Comparison of ENCODE assay signal across 8 cellular contexts in genomic region chr1:43945898-43946243, GRCh38. TPM values are rescaled to one million over a fixed set of nuclear protein-coding genes. Genes with fewer than 3 reads are reported as not detected.
DNase-seq lines count a peak whose midpoint lies in the region; ATAC-seq and TF ChIP-seq lines count a peak whose summit lies in the region.

No MANE protein-coding gene starts in this region.

- peaks cover 4% of the 10 kb centered on the region for H3K36me3 ChIP-seq in mammary epithelial cell (ENCODE audit: insufficient read depth, low read length)
- no peaks in the 10 kb centered on the region for H3K36me3 ChIP-seq in mucosa of stomach (ENCODE audit: control insufficient read depth, insufficient read depth, low read length)

- TF ChIP-seq CTCF in 22Rv1 (IDR thresholded peaks at IDR 0.05), result no peak
- no peak for TF ChIP-seq CTCF in HL-60 (IDR thresholded peaks at IDR 0.05; ENCODE audit: insufficient read depth, low read length)
- TF ChIP-seq CTCF in mammary epithelial cell (conservative IDR thresholded peaks at IDR 0.05 in 1 of 2, IDR thresholded peaks at IDR 0.05 in 1 of 2; ENCODE audit: extremely low read depth in 1 of 2, insufficient read depth in 1 of 2, low read depth in 1 of 2, low read length in 2 of 2), result no peak

- H3K4me1 ChIP-seq in mammary epithelial cell (ENCODE audit: insufficient read depth, low read length) (peaks cover 16% of the 10 kb centered on the region), mucosa of stomach (ENCODE audit: control insufficient read depth, insufficient read depth, low read length) (peaks cover 12% of the 10 kb centered on the region)

- peaks cover 56% of the 10 kb centered on the region for H3K79me2 ChIP-seq in mammary epithelial cell (ENCODE audit: insufficient read depth, low read length)

- H3K4me3 ChIP-seq in HL-60 (replicated peaks; ENCODE audit: insufficient read depth, low read length) (peak overlapping the region; percentile 72), mammary epithelial cell (replicated peaks in 1 of 3; ENCODE audit: insufficient read depth in 1 of 3, low read depth in 2 of 3, low read length in 3 of 3) (peak overlapping the region; percentile 89 to 97 (median 96)), mucosa of stomach (ENCODE audit: low read length) (peak overlapping the region; percentile 24)

- no peaks in the 10 kb centered on the region for H4K20me1 ChIP-seq in mammary epithelial cell (ENCODE audit: insufficient read depth, low read length)

- H3K4me2 ChIP-seq in mammary epithelial cell (ENCODE audit: insufficient read depth, low read depth, low read length), result peak overlapping the region; percentile 99

- peak overlapping the region; percentile 85 for H2AFZ ChIP-seq in mammary epithelial cell (ENCODE audit: low read depth, low read length)

- no peak for DNase-seq in HL-60 (ENCODE audit: low read depth in 1 of 2, low spot score in 1 of 2)
- no peak for DNase-seq in mammary epithelial cell
- no peak for DNase-seq in SK-N-DZ (ENCODE audit: low spot score)
- DNase-seq in NOMO-1 (lab: John Stamatoyannopoulos, UW; ENCODE audit: unreplicated experiment in 2 of 2), result no peak

- dilution Hi-C loops in mammary epithelial cell (cut with HindIII; ENCODE audit: low sequenced_read_pairs), result loop anchor here (25.0 kb wide), 1 partner anchor 409 kb away; the partner anchor contains the start of gene PTPRF

- intact Hi-C loops in mammary epithelial cell (cut with micrococcal nuclease), result loop anchor here (1.0 kb wide), 6 partner anchors 9 to 417 kb away; partner anchors contain the start of gene KDM4A

- CTCF ChIA-PET in mammary epithelial cell (lab: Charles Lee; ENCODE audit: low non-redundant PET), result interaction anchor here (0.5 to 0.9 kb wide), 3 partner anchors 11 to 103 kb away, joined by 3 read pairs; no protein-coding TSS in a partner anchor

- H3K9ac ChIP-seq in mammary epithelial cell (ENCODE audit: insufficient read depth, low read length), result peak overlapping the region; percentile 64
- peak overlapping the region; percentile 61 for H3K9ac ChIP-seq in mucosa of stomach (ENCODE audit: low read length)

- peak overlapping the region; percentile 78 for H3K27ac ChIP-seq in 22Rv1
- H3K27ac ChIP-seq in HL-60 (replicated peaks), result peak overlapping the region; percentile 100
- peak overlapping the region; percentile 84 for H3K27ac ChIP-seq in mammary epithelial cell (ENCODE audit: insufficient read depth, low read depth, low read length)

- no peak for ATAC-seq in HG03342 (IDR thresholded peaks at IDR 0.05; ENCODE audit: unreplicated experiment)
- no peak for ATAC-seq in HG02970 (IDR thresholded peaks at IDR 0.05; ENCODE audit: low FRiP score, unreplicated experiment)

- 0% methylated on average over 2 of the region's 2 CpGs for WGBS in mammary epithelial cell (ENCODE audit: low coverage, missing lambda C conversion rate)

- TSS peak; percentile 80 for BruUV-seq in mammary epithelial cell (replicated peaks; lab: Mats Ljungman, UMichigan)

- no peaks in the 10 kb centered on the region for H3K9me3 ChIP-seq in mammary epithelial cell (replicated peaks; ENCODE audit: insufficient read depth, low read length)
- no peaks in the 10 kb centered on the region for H3K9me3 ChIP-seq in mucosa of stomach (ENCODE audit: control insufficient read depth, low read length)

- H3K27me3 ChIP-seq in HL-60 (ENCODE audit: insufficient read depth, poor library complexity, severe bottlenecking), result no peaks in the 10 kb centered on the region
- no peaks in the 10 kb centered on the region for H3K27me3 ChIP-seq in mammary epithelial cell (ENCODE audit: insufficient read depth, low read length)
- no peaks in the 10 kb centered on the region for H3K27me3 ChIP-seq in mucosa of stomach (ENCODE audit: control insufficient read depth, insufficient read depth, low read length)

- in situ Hi-C loops in mammary epithelial cell (cut with MboI; ENCODE audit: low sequenced_read_pairs in 2 of 2), result loop anchor here (10.0 to 25.0 kb wide), 3 partner anchors 181 to 409 kb away; partner anchors contain the start of genes KDM4A (in 1 of the 2) and PTPRF (in 1 of the 2)

RNA-seq across cellular contexts. Expression of gene IPO13, which starts 0.9 kb away (rescaled TPM):
- total RNA-seq in mammary epithelial cell, result 10 to 100 TPM; 35.5 to 53.0 TPM
- polyA plus RNA-seq in mammary epithelial cell, result 38.6 TPM
- polyA minus RNA-seq in mammary epithelial cell, result 64.5 TPM
- polyA plus RNA-seq in SK-N-DZ (2014; cell fraction: cytosol; rRNA removed), result 14.8 and 17.5 TPM in 2 replicates
- polyA plus RNA-seq in SK-N-DZ (2014; cell fraction: nucleus; rRNA removed), result 23.9 and 60.9 TPM in 2 replicates

RNA-seq across cellular contexts. Expression of gene ARTN, which starts 12.3 kb away (rescaled TPM):
- 100 to 1,000 TPM in 1 of 2 donors, 10 to 100 TPM in 1; 22.8 to 105 TPM for total RNA-seq in mammary epithelial cell
- 47.1 TPM for polyA plus RNA-seq in mammary epithelial cell
- 21.8 TPM for polyA minus RNA-seq in mammary epithelial cell
- 0.31 and 1.6 TPM in 2 replicates for polyA plus RNA-seq in SK-N-DZ (2014; cell fraction: cytosol; rRNA removed)
- 3.7 and 4.4 TPM in 2 replicates for polyA plus RNA-seq in SK-N-DZ (2014; cell fraction: nucleus; rRNA removed)

RNA-seq across cellular contexts. Expression of gene DPH2, which starts 23.9 kb away (rescaled TPM):
- total RNA-seq in mammary epithelial cell, result 10 to 100 TPM; 28.4 to 31.7 TPM
- 34.8 TPM for polyA plus RNA-seq in mammary epithelial cell
- polyA minus RNA-seq in mammary epithelial cell, result 34.2 TPM
- 44.2 and 50.7 TPM in 2 replicates for polyA plus RNA-seq in SK-N-DZ (2014; cell fraction: cytosol; rRNA removed)
- polyA plus RNA-seq in SK-N-DZ (2014; cell fraction: nucleus; rRNA removed), result 90.6 and 137 TPM in 2 replicates

RNA-seq across cellular contexts. Expression of gene ATP6V0B, which starts 28.9 kb away (rescaled TPM):
- total RNA-seq in mammary epithelial cell, result 100 to 1,000 TPM in 1 of 2 donors, 10 to 100 TPM in 1; 84.4 to 127 TPM
- polyA plus RNA-seq in mammary epithelial cell, result 199 TPM
- 104 TPM for polyA minus RNA-seq in mammary epithelial cell
- 240 and 241 TPM in 2 replicates for polyA plus RNA-seq in SK-N-DZ (2014; cell fraction: cytosol; rRNA removed)
- 211 and 230 TPM in 2 replicates for polyA plus RNA-seq in SK-N-DZ (2014; cell fraction: nucleus; rRNA removed)

RNA-seq across cellular contexts. Expression of gene B4GALT2, which starts 33.1 kb away (rescaled TPM):
- total RNA-seq in mammary epithelial cell, result 100 to 1,000 TPM in 1 of 2 donors, 10 to 100 TPM in 1; 88.2 to 103 TPM
- polyA plus RNA-seq in mammary epithelial cell, result 71.7 TPM
- polyA minus RNA-seq in mammary epithelial cell, result 102 TPM
- polyA plus RNA-seq in SK-N-DZ (2014; cell fraction: cytosol; rRNA removed), result 87.4 and 102 TPM in 2 replicates
- 61.8 and 91.4 TPM in 2 replicates for polyA plus RNA-seq in SK-N-DZ (2014; cell fraction: nucleus; rRNA removed)

Comparison
In these comparisons a context has a peak if more than half of its experiments do, and no peak if none do; other contexts are left out.
1. H3K4me3 ChIP-seq: peak in every context shown above with its lines; median percentile 96 in mammary epithelial cell; 72 in HL-60; 24 in mucosa of stomach.